ENCODE assay signal across 1 cellular context in genomic region chr10:78804356-78805032, GRCh38.
TF ChIP-seq lines count a peak whose summit lies in the region.

No MANE protein-coding gene starts in this region.

TF ChIP-seq in SK-N-SH, 30 proteins besides CTCF, POLR2A, EP300 and RAD21 (continued from another document):
- TF ChIP-seq, protein P1, sequence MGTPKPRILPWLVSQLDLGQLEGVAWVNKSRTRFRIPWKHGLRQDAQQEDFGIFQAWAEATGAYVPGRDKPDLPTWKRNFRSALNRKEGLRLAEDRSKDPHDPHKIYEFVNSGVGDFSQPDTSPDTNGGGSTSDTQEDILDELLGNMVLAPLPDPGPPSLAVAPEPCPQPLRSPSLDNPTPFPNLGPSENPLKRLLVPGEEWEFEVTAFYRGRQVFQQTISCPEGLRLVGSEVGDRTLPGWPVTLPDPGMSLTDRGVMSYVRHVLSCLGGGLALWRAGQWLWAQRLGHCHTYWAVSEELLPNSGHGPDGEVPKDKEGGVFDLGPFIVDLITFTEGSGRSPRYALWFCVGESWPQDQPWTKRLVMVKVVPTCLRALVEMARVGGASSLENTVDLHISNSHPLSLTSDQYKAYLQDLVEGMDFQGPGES (IDR thresholded peaks at IDR 0.05; ENCODE audit: low read depth, low read length), result no peak
- TF ChIP-seq CHD2 (IDR thresholded peaks at IDR 0.05; ENCODE audit: low read length, partially characterized antibody), result no peak
- no peak for TF ChIP-seq PBX3 (IDR thresholded peaks at IDR 0.05)
- TF ChIP-seq RXRA (IDR thresholded peaks at IDR 0.05; ENCODE audit: borderline replicate concordance, low read depth), result no peak
- TF ChIP-seq FOSL2 (IDR thresholded peaks at IDR 0.05; ENCODE audit: borderline replicate concordance, low read depth), result no peak
- TF ChIP-seq JUND (IDR thresholded peaks at IDR 0.05), result no peak
- no peak for TF ChIP-seq TEAD4 (IDR thresholded peaks at IDR 0.05; ENCODE audit: borderline replicate concordance, insufficient read depth)
- TF ChIP-seq, protein P2, sequence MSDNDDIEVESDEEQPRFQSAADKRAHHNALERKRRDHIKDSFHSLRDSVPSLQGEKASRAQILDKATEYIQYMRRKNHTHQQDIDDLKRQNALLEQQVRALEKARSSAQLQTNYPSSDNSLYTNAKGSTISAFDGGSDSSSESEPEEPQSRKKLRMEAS (IDR thresholded peaks at IDR 0.05; ENCODE audit: low read depth), result no peak
- TF ChIP-seq YY1 (IDR thresholded peaks at IDR 0.05; ENCODE audit: low read depth), result no peak
- TF ChIP-seq SIN3A (IDR thresholded peaks at IDR 0.05; ENCODE audit: borderline replicate concordance, low read depth, low read length), result no peak
